ENCODE assay signal across 10 cellular contexts in genomic region chr1:207870279-207871031, GRCh38. TPM values are rescaled to one million over a fixed set of nuclear protein-coding genes. Genes with fewer than 3 reads are reported as not detected.
DNase-seq lines count a peak whose midpoint lies in the region; ATAC-seq and TF ChIP-seq lines count a peak whose summit lies in the region.
"Had no signal": no experiment of that assay in that cellular context is flagged by ENCODE, and none has a peak within 500 bp of the region (broad histone marks: within the 10 kb centered on the region; RNA-seq: fewer than 3 reads in every experiment).

No MANE protein-coding gene starts in this region.

- peak overlapping the region; percentile 81 for H3K27ac ChIP-seq in CD4-positive, alpha-beta memory T cell (ENCODE audit: low read depth, low read length)
- no peak overlapping the region for H3K27ac ChIP-seq in KMS-11
- peak overlapping the region; percentile 1 for H3K27ac ChIP-seq in cingulate gyrus (ENCODE audit: low read depth, low read length)
- H3K27ac ChIP-seq in osteoblast (ENCODE audit: low read depth, low read length), result no peak overlapping the region
- no peak overlapping the region for H3K27ac ChIP-seq in PC-9

- H3K4me1 ChIP-seq in CD4-positive, alpha-beta memory T cell (ENCODE audit: insufficient read depth, low read length), result peaks cover 81% of the 10 kb centered on the region
- peaks cover 77% of the 10 kb centered on the region for H3K4me1 ChIP-seq in KMS-11 (ENCODE audit: low read depth, poor library complexity, severe bottlenecking)
- H3K4me1 ChIP-seq in osteoblast (ENCODE audit: insufficient read depth, low read length), result peaks cover 24% of the 10 kb centered on the region
- H3K4me1 ChIP-seq in PC-9 (replicated peaks; ENCODE audit: insufficient read depth), result peaks cover 15% of the 10 kb centered on the region

- H3K4me3 Mint-ChIP-seq in CD4-positive, alpha-beta memory T cell, result peak overlapping the region; percentile 87 to 93 (median 90)

- 0 out of 2 replicates have a peak, but pooled peaks cover 2% of the 10 kb centered on the region for H3K9me2 ChIP-seq in PC-9 (ENCODE audit: insufficient read depth)

- H3K79me2 ChIP-seq in KMS-11 (ENCODE audit: insufficient read depth, low read depth) (peaks cover 18% of the 10 kb centered on the region; the same call in 1 of the 2 replicates), osteoblast (ENCODE audit: insufficient read depth, low read length) (peaks cover 33% of the 10 kb centered on the region), PC-9 (ENCODE audit: low read depth) (no peaks in the 10 kb centered on the region)

- ATAC-seq in GM18502 (IDR thresholded peaks at IDR 0.05; ENCODE audit: poor library complexity, unreplicated experiment), result no peak
- ATAC-seq in HG02973 (IDR thresholded peaks at IDR 0.05; ENCODE audit: unreplicated experiment), result no peak
- ATAC-seq: heart left ventricle had no signal

- BruUV-seq in PC-9 (replicated peaks; lab: Mats Ljungman, UMichigan), result no TSS peak

- CTCF ChIA-PET in CD4-positive, alpha-beta memory T cell (lab: Charles Lee; ENCODE audit: partially characterized antibody), result interaction anchor here (1.0 to 19.5 kb wide), 10 partner anchors 8 to 93 kb away, joined by 3 to 494 read pairs (median 22); no protein-coding TSS in a partner anchor
- CTCF ChIA-PET in PC-9 (lab: Charles Lee), result no interaction called here

- no peaks in the 10 kb centered on the region for H3F3A ChIP-seq in PC-9 (ENCODE audit: insufficient read depth, low read depth)

- H3K36me3 ChIP-seq in CD4-positive, alpha-beta memory T cell (ENCODE audit: insufficient read depth, low read length), result peaks cover 3% of the 10 kb centered on the region
- H3K36me3 ChIP-seq in KMS-11 (ENCODE audit: insufficient read depth), result 0 out of 2 replicates have a peak, but pooled peaks cover 4% of the 10 kb centered on the region
- H3K36me3 ChIP-seq in osteoblast (ENCODE audit: insufficient read depth, low read length), result peaks cover 19% of the 10 kb centered on the region
- H3K36me3 ChIP-seq in PC-9 (ENCODE audit: low read depth), result no peaks in the 10 kb centered on the region

- peak overlapping the region; percentile 68 to 98 (median 92) for H3K27ac Mint-ChIP-seq in CD4-positive, alpha-beta memory T cell

- no peaks in the 10 kb centered on the region for H4K20me1 ChIP-seq in KMS-11 (ENCODE audit: insufficient read depth)
- no peaks in the 10 kb centered on the region for H4K20me1 ChIP-seq in osteoblast (ENCODE audit: insufficient read depth, low read length)
- H4K20me1 ChIP-seq in PC-9 (ENCODE audit: insufficient read depth), result no peaks in the 10 kb centered on the region

- TF ChIP-seq CTCF in KMS-11 (conservative IDR thresholded peaks at IDR 0.05; ENCODE audit: low read depth, low read length) (no peak), osteoblast (IDR thresholded peaks at IDR 0.05; ENCODE audit: extremely low read depth, low read depth, low read length) (no peak), PC-9 (conservative IDR thresholded peaks at IDR 0.05) (no peak)

- H3K27me3 Mint-ChIP-seq in CD4-positive, alpha-beta memory T cell, result no peaks in the 10 kb centered on the region

- no peaks in the 10 kb centered on the region for H3K27me3 ChIP-seq in CD4-positive, alpha-beta memory T cell (ENCODE audit: insufficient read depth, low read length)
- no peaks in the 10 kb centered on the region for H3K27me3 ChIP-seq in KMS-11 (ENCODE audit: insufficient read depth, low read depth)
- no peaks in the 10 kb centered on the region for H3K27me3 ChIP-seq in osteoblast (ENCODE audit: insufficient read depth, low read length)
- H3K27me3 ChIP-seq in PC-9 (ENCODE audit: insufficient read depth, low read depth), result no peaks in the 10 kb centered on the region
- H3K27me3 ChIP-seq: heart left ventricle had no signal

- intact Hi-C loops in CD4-positive, alpha-beta memory T cell (cut with micrococcal nuclease), result no loop called here
- intact Hi-C loops in PC-9 (cut with micrococcal nuclease; ENCODE audit: unreplicated experiment), result no loop called here

- no peak overlapping the region for H3K4me3 ChIP-seq in CD4-positive, alpha-beta memory T cell (ENCODE audit: low read length in 2 of 2)
- H3K4me3 ChIP-seq in KMS-11 (IDR thresholded peaks at IDR 0.05; ENCODE audit: insufficient read depth, low read depth, low read length), result no peak overlapping the region
- no peak overlapping the region for H3K4me3 ChIP-seq in osteoblast (ENCODE audit: insufficient read depth, low read length)
- H3K4me3 ChIP-seq in PC-9, result no peak overlapping the region
- H3K4me3 ChIP-seq: heart left ventricle, skin epidermis had no signal

- no peaks in the 10 kb centered on the region for H3K9me3 Mint-ChIP-seq in CD4-positive, alpha-beta memory T cell

- POLR2A ChIA-PET in CD4-positive, alpha-beta memory T cell (lab: Charles Lee; ENCODE audit: partially characterized antibody), result interaction anchor here (1.1 to 11.1 kb wide), 4 partner anchors 10 to 93 kb away, joined by 3 to 157 read pairs (median 12); no protein-coding TSS in a partner anchor
- POLR2A ChIA-PET in PC-9 (lab: Charles Lee; ENCODE audit: unreplicated experiment), result interaction anchor here (0.6 kb wide), 2 partner anchors 30 to 46 kb away, joined by 3 to 4 read pairs; no protein-coding TSS in a partner anchor

- H2AFZ ChIP-seq in KMS-11 (ENCODE audit: low read depth), result 0 out of 2 replicates have a peak overlapping the region, but pooled peaks have one; percentile 7
- peak overlapping the region; percentile 9 for H2AFZ ChIP-seq in osteoblast (ENCODE audit: low read length)
- no peak overlapping the region for H2AFZ ChIP-seq in PC-9

- no peak for DNase-seq in CD4-positive, alpha-beta memory T cell
- DNase-seq in osteoblast (ENCODE audit: insufficient read length, low spot score, missing footprints) (no peak), PC-9 (no peak), Ammon's horn (ENCODE audit: low spot score) (no peak)
- DNase-seq: heart left ventricle had no signal

- H3K36me3 Mint-ChIP-seq in CD4-positive, alpha-beta memory T cell, result peaks cover 4 to 31% of the 10 kb centered on the region in 2 donors

- no peak overlapping the region for H3K4me2 ChIP-seq in KMS-11
- H3K4me2 ChIP-seq in osteoblast (ENCODE audit: insufficient read depth, low read length), result no peak overlapping the region
- H3K4me2 ChIP-seq in PC-9, result no peak overlapping the region

- H3K9me3 ChIP-seq in CD4-positive, alpha-beta memory T cell (ENCODE audit: control insufficient read depth in 1 of 2, low read length in 2 of 2), result no peaks in the 10 kb centered on the region
- H3K9me3 ChIP-seq in osteoblast (ENCODE audit: low read depth, low read length) (no peaks in the 10 kb centered on the region), PC-9 (ENCODE audit: insufficient read depth, low read depth) (no peaks in the 10 kb centered on the region)
- H3K9me3 ChIP-seq: heart left ventricle had no signal

- H3K4me1 Mint-ChIP-seq in CD4-positive, alpha-beta memory T cell, result peaks cover 65 to 93% (median 77%) of the 10 kb centered on the region in 4 donors

- H3K9ac ChIP-seq in KMS-11, result no peak overlapping the region

RNA-seq across cellular contexts. Expression of gene CD34, which starts 40.5 kb away (rescaled TPM):
- total RNA-seq in CD4-positive, alpha-beta memory T cell, result under 1 TPM in 1 of 2 experiments, not detected in 1; 0.03 TPM
- not detected for polyA plus RNA-seq in CD4-positive, alpha-beta memory T cell
- under 0.01 and 0.36 TPM in 2 replicates for total RNA-seq in osteoblast
- not detected in 2 replicates for total RNA-seq in PC-9 (2021)

Comparison
In these comparisons a context has a peak if more than half of its experiments do, and no peak if none do; other contexts are left out.
1. H3K27ac ChIP-seq: peak in CD4-positive, alpha-beta memory T cell (single experiment) and cingulate gyrus (single experiment); none in KMS-11 (single experiment), osteoblast (single experiment) and PC-9 (single experiment).